Comparison of ENCODE assay signal across 8 cellular contexts in the genomic region with DNA sequence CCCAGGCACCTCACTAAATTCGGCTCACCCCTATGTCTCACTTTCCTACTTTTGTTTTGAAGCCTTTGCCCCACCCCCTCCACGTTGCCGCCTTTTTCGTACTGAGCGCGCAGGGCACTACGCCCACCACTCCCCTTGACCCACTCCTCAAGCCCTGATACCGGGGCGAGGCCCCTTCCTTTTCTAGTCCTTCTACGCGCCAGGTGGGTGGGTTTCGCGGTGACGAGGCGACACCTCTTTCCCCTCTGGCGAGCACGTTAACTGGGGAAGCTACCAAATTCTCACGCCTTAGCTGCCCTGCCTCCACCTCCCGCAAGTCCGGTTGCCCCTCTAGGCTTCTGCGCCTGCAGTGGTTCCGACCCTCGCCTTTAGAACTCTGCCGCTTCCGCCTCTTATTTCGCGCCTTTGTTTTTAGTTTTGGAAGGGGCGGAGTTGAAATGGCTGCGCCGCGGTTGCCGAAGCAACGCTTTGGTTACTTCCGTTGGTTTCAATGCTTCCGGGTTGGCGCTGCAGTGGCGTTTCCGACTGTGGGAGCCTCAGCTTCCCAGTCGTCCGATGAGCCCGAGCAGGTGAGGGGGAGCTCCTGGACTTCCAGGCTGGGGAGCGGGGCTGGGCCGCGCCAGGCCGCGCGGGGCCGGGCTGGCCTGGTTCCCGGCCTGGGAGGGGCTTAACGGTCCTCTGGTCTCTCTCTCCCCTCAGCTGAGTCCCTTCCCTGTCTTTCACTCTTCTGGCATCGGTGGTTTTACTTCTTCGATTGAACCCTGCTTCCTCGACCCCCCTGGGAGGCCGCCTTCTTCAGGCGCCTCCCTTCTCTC. TPM values are rescaled to one million over a fixed set of nuclear protein-coding genes. Genes with fewer than 3 reads are reported as not detected.
DNase-seq lines count a peak whose midpoint lies in the region; ATAC-seq and TF ChIP-seq lines count a peak whose summit lies in the region.

A gene with protein sequence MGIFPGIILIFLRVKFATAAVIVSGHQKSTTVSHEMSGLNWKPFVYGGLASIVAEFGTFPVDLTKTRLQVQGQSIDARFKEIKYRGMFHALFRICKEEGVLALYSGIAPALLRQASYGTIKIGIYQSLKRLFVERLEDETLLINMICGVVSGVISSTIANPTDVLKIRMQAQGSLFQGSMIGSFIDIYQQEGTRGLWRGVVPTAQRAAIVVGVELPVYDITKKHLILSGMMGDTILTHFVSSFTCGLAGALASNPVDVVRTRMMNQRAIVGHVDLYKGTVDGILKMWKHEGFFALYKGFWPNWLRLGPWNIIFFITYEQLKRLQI (plus strand): TSS at position 512 of the 815 bp plus-strand sequence. CDS start 360 bp downstream, outside the sequence.

- H3K9me3 Mint-ChIP-seq in activated naive CD4-positive, alpha-beta T cell treated with anti-CD3 and anti-CD28 coated beads, Interleukin-2, amount 50 U/mL, for 72 hours = no peaks in the 10 kb centered on the region

- peak within 1 kb of the TSS; percentile 91 for H2AFZ ChIP-seq in parathyroid adenoma

- 41% methylated on average over 55 of the region's 55 CpGs; no CpG with 5 or more reads in 1 of the 2 donors for WGBS in transverse colon (ENCODE audit: low coverage in 1 of 2), 2 donors

- in situ Hi-C loops in transverse colon (cut with MboI; ENCODE audit: low pct_ligation_motif_present in 1 of 4, low pct_unique_long_range_greater_than_20kb in 1 of 4, low sequenced_read_pairs in 3 of 4) = no loop called here

- peak within 1 kb of the TSS; percentile 39 for H3K4me2 ChIP-seq in parathyroid adenoma (ENCODE audit: low read length)

- peak within 1 kb of the TSS; percentile 83 for H3K4me3 ChIP-seq in GM12864 (ENCODE audit: low read depth, low read length)
- peak within 1 kb of the TSS; percentile 56 for H3K4me3 ChIP-seq in parathyroid adenoma (ENCODE audit: low read depth, low read length)
- H3K4me3 ChIP-seq in transverse colon = peak within 1 kb of the TSS; percentile 57 to 85 (median 74)

- peak; percentile 40 for TF ChIP-seq POLR2A in transverse colon (IDR thresholded peaks at IDR 0.05)

- no peaks in the 10 kb centered on the region for H3K79me2 ChIP-seq in parathyroid adenoma

- peak within 1 kb of the TSS; percentile 96 to 98 for H3K27ac Mint-ChIP-seq in activated naive CD4-positive, alpha-beta T cell treated with anti-CD3 and anti-CD28 coated beads, Interleukin-2, amount 50 U/mL, for 72 hours

- H3K27ac ChIP-seq in parathyroid adenoma (peak within 1 kb of the TSS; percentile 63), transverse colon (peak within 1 kb of the TSS; percentile 48 to 85 (median 72))

- H3K27me3 ChIP-seq in parathyroid adenoma (ENCODE audit: control insufficient read depth, insufficient read depth, low read length) = no peaks in the 10 kb centered on the region
- H3K27me3 ChIP-seq in transverse colon = no peaks in the 10 kb centered on the region

- H3K4me1 ChIP-seq in parathyroid adenoma = no peaks in the 10 kb centered on the region
- H3K4me1 ChIP-seq in transverse colon = peaks cover 0 to 3% (median 1%) of the 10 kb centered on the region in 4 donors

- H3K9me3 ChIP-seq in parathyroid adenoma (ENCODE audit: control insufficient read depth, low read length) = no peaks in the 10 kb centered on the region
- H3K9me3 ChIP-seq in transverse colon = no peaks in the 10 kb centered on the region

- H3K36me3 ChIP-seq in parathyroid adenoma (ENCODE audit: control insufficient read depth, insufficient read depth, low read length) = no peaks in the 10 kb centered on the region
- H3K36me3 ChIP-seq in transverse colon = no peaks in the 10 kb centered on the region

- TF ChIP-seq EP300 in transverse colon (IDR thresholded peaks at IDR 0.05; ENCODE audit: low read depth) = no peak

- intact Hi-C loops in Right ventricle myocardium inferior (cut with DNase I) (no loop called here), transverse colon (cut with DNase I; ENCODE audit: low total_unique reads) (no loop called here)

- ATAC-seq in HG02610 (IDR thresholded peaks at IDR 0.05; ENCODE audit: unreplicated experiment) (peak; percentile 97), Right ventricle myocardium inferior (peak; percentile 86)
- ATAC-seq in activated naive CD4-positive, alpha-beta T cell treated with anti-CD3 and anti-CD28 coated beads, Interleukin-2, amount 50 U/mL, for 72 hours = peak; percentile 91 to 93

- DNase-seq in GM12864 (ENCODE audit: low read depth) (peak; percentile 47), NCI-H1092 (lab: John Stamatoyannopoulos, UW) (peak; percentile 85), SKM-1 treated with dmso at 0.1 percent for 144 hours (lab: John Stamatoyannopoulos, UW; ENCODE audit: unreplicated experiment) (peak; percentile 52), Right ventricle myocardium inferior (ENCODE audit: missing footprints) (peak; percentile 88), transverse colon (peak; percentile 75)
- DNase-seq in activated naive CD4-positive, alpha-beta T cell treated with anti-CD3 and anti-CD28 coated beads, Interleukin-2, amount 50 U/mL, for 72 hours (ENCODE audit: low spot score in 2 of 2) = peak; percentile 57 to 74

- H3K9ac ChIP-seq in parathyroid adenoma = peak within 1 kb of the TSS; percentile 46

- TF ChIP-seq CTCF in GM12864 (IDR thresholded peaks at IDR 0.05; ENCODE audit: low read depth, low read length, missing control alignments) (no peak), parathyroid adenoma (IDR thresholded peaks at IDR 0.05) (no peak), transverse colon (IDR thresholded peaks at IDR 0.05) (no peak)

- no peaks in the 10 kb centered on the region for H3K36me3 Mint-ChIP-seq in activated naive CD4-positive, alpha-beta T cell treated with anti-CD3 and anti-CD28 coated beads, Interleukin-2, amount 50 U/mL, for 72 hours

RNA-seq across cellular contexts. Expression of the gene that starts here (rescaled TPM):
- total RNA-seq in activated naive CD4-positive, alpha-beta T cell treated with anti-CD3 and anti-CD28 coated beads, Interleukin-2, amount 50 U/mL, for 72 hours = 10 to 100 TPM; 13.3 to 15.5 TPM
- total RNA-seq in Right ventricle myocardium inferior (4.8 TPM), transverse colon (10 to 100 TPM in 2 of 4 donors, 1 to 10 TPM in 2; 2.8 to 10.5 (median 7.2) TPM)

Comparison
In these comparisons a context has a peak if more than half of its experiments do, and no peak if none do; other contexts are left out.
1. Peak in every context shown above with its lines: DNase-seq, ATAC-seq, H3K4me3 ChIP-seq and H3K27ac ChIP-seq.